Comparison of ENCODE assay signal across 8 cellular contexts in the genomic region with DNA sequence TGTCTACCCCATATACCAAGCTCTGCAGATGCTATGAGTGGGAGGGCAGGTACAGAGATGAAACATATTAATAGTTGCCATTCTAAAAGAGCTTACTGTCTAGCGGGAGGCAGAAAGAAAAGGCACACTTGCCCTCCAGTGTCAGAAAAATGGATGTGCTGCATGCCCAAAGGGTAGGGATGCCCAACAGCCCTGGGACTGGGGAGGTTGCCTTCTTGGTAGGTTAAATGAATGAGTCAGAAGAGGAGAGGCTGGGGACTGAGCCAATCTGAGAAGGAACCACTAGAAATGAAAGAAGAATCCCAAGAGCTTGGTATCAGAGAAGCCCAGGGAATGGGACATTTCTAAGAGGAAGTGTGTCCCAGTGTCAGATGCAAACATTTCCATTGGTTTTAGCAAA. TPM values are rescaled to one million over a fixed set of nuclear protein-coding genes. Genes with fewer than 3 reads are reported as not detected.
A peak's percentile ranks its signal among the peaks of the same experiment; 100 is the strongest.
DNase-seq lines count a peak whose midpoint lies in the region; ATAC-seq, FAIRE-seq and TF ChIP-seq lines count a peak whose summit lies in the region.

No MANE protein-coding gene starts in this region.

- peaks cover 4% of the 10 kb centered on the region for H3K27me3 Mint-ChIP-seq in astrocyte (ENCODE audit: low read depth, unreplicated experiment)

- no peak overlapping the region for H2AFZ ChIP-seq in astrocyte (ENCODE audit: low read depth, low read length)

- no peak overlapping the region for H3K27ac Mint-ChIP-seq in astrocyte (ENCODE audit: unreplicated experiment)

- no peak for TF ChIP-seq CTCF in astrocyte (IDR thresholded peaks at IDR 0.05; ENCODE audit: insufficient read depth, low read depth, low read length)

- H3K27me3 ChIP-seq in astrocyte (ENCODE audit: insufficient read depth, low read length): no peaks in the 10 kb centered on the region

- no peaks in the 10 kb centered on the region for H4K20me1 ChIP-seq in astrocyte (ENCODE audit: insufficient read depth, low read length)

- no peak overlapping the region for H3K27ac ChIP-seq in astrocyte (ENCODE audit: low read depth, low read length)

- H3K79me2 ChIP-seq in astrocyte (ENCODE audit: insufficient read depth, low read length): no peaks in the 10 kb centered on the region

- peak overlapping the region; percentile 8 for H3K4me3 Mint-ChIP-seq in astrocyte (ENCODE audit: unreplicated experiment)

- no peak overlapping the region for H3K4me2 ChIP-seq in astrocyte (ENCODE audit: low read length)

- peaks cover 10% of the 10 kb centered on the region for H3K4me1 Mint-ChIP-seq in astrocyte (ENCODE audit: low read depth, unreplicated experiment)

- no peaks in the 10 kb centered on the region for H3K36me3 ChIP-seq in astrocyte (ENCODE audit: insufficient read depth, low read length)

- DNase-seq in RKO (ENCODE audit: low spot score): peak; percentile 33
- no peak for DNase-seq in astrocyte (ENCODE audit: low read depth)
- DNase-seq in stimulated activated CD4-positive, alpha-beta T cell treated with anti-CD3 and anti-CD28 coated beads, Interleukin-15, amount 100 ng/mL, for 24 hours: peak; percentile 73
- no peak for DNase-seq in MV-4-11 (lab: John Stamatoyannopoulos, UW)
- no peak for DNase-seq in cerebellar cortex (ENCODE audit: low spot score)
- no peak for DNase-seq in DMS79 (lab: John Stamatoyannopoulos, UW)

- no peaks in the 10 kb centered on the region for H3K9me3 Mint-ChIP-seq in astrocyte (ENCODE audit: unreplicated experiment)

- no peak overlapping the region for H3K4me3 ChIP-seq in astrocyte (ENCODE audit: insufficient read depth, low read depth, low read length)

- ATAC-seq in GM18907 (IDR thresholded peaks at IDR 0.05; ENCODE audit: unreplicated experiment) (peak; percentile 25), GM18858 (IDR thresholded peaks at IDR 0.05; ENCODE audit: unreplicated experiment) (no peak)

- no peak for FAIRE-seq in astrocyte (lab: Jason Lieb, UNC)

- peaks cover 9% of the 10 kb centered on the region for H3K4me1 ChIP-seq in astrocyte (ENCODE audit: insufficient read depth, low read length)

- H3K36me3 Mint-ChIP-seq in astrocyte (ENCODE audit: low read depth, unreplicated experiment): peaks cover 4% of the 10 kb centered on the region

- H3K9me3 ChIP-seq in astrocyte (ENCODE audit: insufficient read depth, low read depth, low read length): no peaks in the 10 kb centered on the region

- no peak overlapping the region for H3K9ac ChIP-seq in astrocyte (ENCODE audit: low read length)

RNA-seq across cellular contexts. Expression of gene BIRC3, which starts 1.2 kb away (rescaled TPM):
- total RNA-seq in astrocyte: 2.2 and 2.6 TPM in 2 replicates

RNA-seq across cellular contexts. Expression of gene BIRC2, which starts 28.5 kb away (rescaled TPM):
- 69.9 and 72.0 TPM in 2 replicates for total RNA-seq in astrocyte

Comparison
In these comparisons a context has a peak if more than half of its experiments do, and no peak if none do; other contexts are left out.
1. DNase-seq: peak in RKO (single experiment) and stimulated activated CD4-positive, alpha-beta T cell treated with anti-CD3 and anti-CD28 coated beads, Interleukin-15, amount 100 ng/mL, for 24 hours (single experiment); none in astrocyte (single experiment), MV-4-11 (single experiment), cerebellar cortex (single experiment) and DMS79 (single experiment).